8 cellular contexts compared by ENCODE assay signal in genomic region chr3:197028711-197029510, GRCh38.
A peak's percentile ranks its signal among the peaks of the same experiment; 100 is the strongest.
DNase-seq lines count a peak whose midpoint lies in the region; ATAC-seq lines count a peak whose summit lies in the region.

No MANE protein-coding gene starts in this region.

- H3K9me3 ChIP-seq in BLaER1 (no peaks in the 10 kb centered on the region), HUES48 (ENCODE audit: control insufficient read depth, insufficient read depth, low read length) (no peaks in the 10 kb centered on the region), subcutaneous abdominal adipose tissue (ENCODE audit: control insufficient read depth in 5 of 5, low read length in 5 of 5) (no peaks in the 10 kb centered on the region)

- no peaks in the 10 kb centered on the region for H3K27me3 ChIP-seq in BLaER1
- peaks cover 18% of the 10 kb centered on the region for H3K27me3 ChIP-seq in HUES48 (ENCODE audit: control insufficient read depth, insufficient read depth, low read length)
- H3K27me3 ChIP-seq in subcutaneous abdominal adipose tissue (ENCODE audit: control insufficient read depth in 5 of 5, insufficient read depth in 4 of 5, low read length in 5 of 5), result peaks cover 0 to 21% (median 5%) of the 10 kb centered on the region in 5 donors

- no peak overlapping the region for H3K27ac Mint-ChIP-seq in activated naive CD8-positive, alpha-beta T cell

- H3K9ac ChIP-seq in BLaER1 (peak overlapping the region; percentile 89), HUES48 (ENCODE audit: low read depth, low read length) (no peak overlapping the region), subcutaneous abdominal adipose tissue (ENCODE audit: low read length in 5 of 5) (peak overlapping the region in 3 of 5 donors; percentile 20 to 45 (median 35))

- peak; percentile 5 for ATAC-seq in GM19023 (IDR thresholded peaks at IDR 0.05; ENCODE audit: unreplicated experiment)

- H3K4me3 Mint-ChIP-seq in activated naive CD8-positive, alpha-beta T cell, result peak overlapping the region; percentile 73

- H3K9me3 Mint-ChIP-seq in activated naive CD8-positive, alpha-beta T cell (ENCODE audit: low read depth), result no peaks in the 10 kb centered on the region

- H3K36me3 Mint-ChIP-seq in activated naive CD8-positive, alpha-beta T cell, result no peaks in the 10 kb centered on the region

- H3K4me1 ChIP-seq in BLaER1 (peaks cover 70% of the 10 kb centered on the region), HUES48 (ENCODE audit: control insufficient read depth, insufficient read depth, low read length) (0 out of 2 replicates have a peak, but pooled peaks cover 3% of the 10 kb centered on the region), subcutaneous abdominal adipose tissue (ENCODE audit: control insufficient read depth in 5 of 5, insufficient read depth in 5 of 5, low read length in 5 of 5) (peaks cover 4 to 29% (median 25%) of the 10 kb centered on the region in 5 donors)

- H4K20me1 ChIP-seq in BLaER1, result peaks cover 46% of the 10 kb centered on the region

- no peaks in the 10 kb centered on the region for H3K4me1 Mint-ChIP-seq in activated naive CD8-positive, alpha-beta T cell (ENCODE audit: low read depth)

- peak overlapping the region; percentile 87 for H3K4me2 ChIP-seq in BLaER1

- H3K27ac ChIP-seq in BLaER1 (peak overlapping the region; percentile 84), HUES48 (ENCODE audit: low read depth, low read length) (no peak overlapping the region), subcutaneous abdominal adipose tissue (ENCODE audit: low read depth, low read length) (no peak overlapping the region)

- DNase-seq in islet precursor cell (peak; percentile 79), NCI-H1436 (lab: John Stamatoyannopoulos, UW) (no peak), KG1 (lab: John Stamatoyannopoulos, UW) (no peak)

- H3K36me3 ChIP-seq in BLaER1 (peaks cover 30% of the 10 kb centered on the region), HUES48 (ENCODE audit: control insufficient read depth, insufficient read depth, low read length) (no peaks in the 10 kb centered on the region), subcutaneous abdominal adipose tissue (ENCODE audit: control insufficient read depth in 5 of 5, insufficient read depth in 5 of 5, low read length in 5 of 5) (no peaks in the 10 kb centered on the region)

- H3K27me3 Mint-ChIP-seq in activated naive CD8-positive, alpha-beta T cell, result no peaks in the 10 kb centered on the region

- H3K4me3 ChIP-seq in BLaER1 (peak overlapping the region; percentile 89), HUES48 (ENCODE audit: low read depth, low read length) (peak overlapping the region; percentile 70), subcutaneous abdominal adipose tissue (ENCODE audit: low read depth in 1 of 5, low read length in 5 of 5) (peak overlapping the region in 4 of 5 donors; percentile 47 to 60 (median 58))
